ENCODE assay signal across 1 cellular context in the genomic region with DNA sequence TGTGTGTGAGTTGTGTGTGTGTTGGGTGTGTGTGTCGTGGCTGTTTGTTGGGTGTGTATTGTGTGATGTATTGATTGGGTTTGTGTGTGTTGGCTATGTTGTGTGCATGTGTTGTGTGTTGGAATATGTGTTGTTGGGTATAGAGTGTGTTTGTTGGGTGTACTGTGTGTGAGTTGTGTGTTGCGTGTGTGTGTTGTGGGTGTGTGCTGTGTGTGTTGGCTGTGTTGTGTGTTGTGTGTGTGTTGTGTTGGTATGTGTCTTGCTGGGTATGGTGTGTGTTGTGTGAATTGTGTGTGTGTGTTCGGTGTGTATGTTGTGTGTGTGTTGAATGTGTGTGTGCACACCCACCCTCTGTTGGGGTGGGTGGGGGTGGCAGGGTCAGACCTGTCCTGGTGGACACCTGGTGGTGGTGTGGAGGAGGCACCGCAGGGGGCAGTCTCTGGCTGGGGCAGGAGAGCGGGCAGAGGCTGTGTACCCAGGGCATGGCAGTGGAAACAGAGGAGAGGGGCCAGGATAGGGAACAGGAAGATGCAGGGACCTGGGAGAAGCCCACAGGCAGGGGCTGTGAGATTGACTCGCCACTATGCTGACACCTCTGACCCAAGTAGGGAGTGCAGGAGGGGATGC.
A peak's percentile ranks its signal among the peaks of the same experiment; 100 is the strongest.
TF ChIP-seq lines count a peak whose summit lies in the region.

No MANE protein-coding gene starts in this region.

TF ChIP-seq in HEK293, 187 proteins besides CTCF, POLR2A, EP300 and RAD21 (continued from another document and continues in another):
- TF ChIP-seq BCL6B (tag by site-specific recombination; IDR thresholded peaks at IDR 0.05) (0 out of 2 replicates have a peak, but pooled peaks have one; percentile 49), ZNF692 (tag by site-specific recombination; IDR thresholded peaks at IDR 0.05) (no peak), ZNF335 (tag by site-specific recombination; conservative IDR thresholded peaks at IDR 0.05) (no peak), ZNF561 (tag by site-specific recombination; IDR thresholded peaks at IDR 0.05; ENCODE audit: borderline replicate concordance) (no peak), MEIS1 (CRISPR knock-in tag; IDR thresholded peaks at IDR 0.05; ENCODE audit: borderline replicate concordance) (no peak), ZNF211 (tag by site-specific recombination; IDR thresholded peaks at IDR 0.05; ENCODE audit: low read depth) (no peak), ZNF391 (tag by site-specific recombination; IDR thresholded peaks at IDR 0.05; ENCODE audit: borderline replicate concordance, low read depth) (no peak), ZNF121 (tag by site-specific recombination; IDR thresholded peaks at IDR 0.05) (no peak), ZNF184 (tag by site-specific recombination; IDR thresholded peaks at IDR 0.05) (no peak), ZNF214 (tag by site-specific recombination; IDR thresholded peaks at IDR 0.05; ENCODE audit: borderline replicate concordance) (no peak), ZNF132 (tag by site-specific recombination; IDR thresholded peaks at IDR 0.05; ENCODE audit: borderline replicate concordance) (no peak), MYNN (tag by site-specific recombination; IDR thresholded peaks at IDR 0.05; ENCODE audit: borderline replicate concordance) (peak; percentile 42; the same call in 1 of the 2 replicates), ZNF202 (tag by site-specific recombination; IDR thresholded peaks at IDR 0.05; ENCODE audit: borderline replicate concordance) (no peak), SP3 (tag by site-specific recombination; IDR thresholded peaks at IDR 0.05) (no peak), ZNF664 (tag by site-specific recombination; IDR thresholded peaks at IDR 0.05) (no peak), PRDM10 (tag by site-specific recombination; IDR thresholded peaks at IDR 0.05) (no peak), HOXD13 (CRISPR knock-in tag; IDR thresholded peaks at IDR 0.05; ENCODE audit: borderline replicate concordance) (no peak), TCF7L2 (IDR thresholded peaks at IDR 0.05; ENCODE audit: borderline replicate concordance, low read depth, low read length) (no peak), SETDB1 (IDR thresholded peaks at IDR 0.05; ENCODE audit: insufficient read length, low read length) (no peak), ZNF16 (tag by site-specific recombination; IDR thresholded peaks at IDR 0.05; ENCODE audit: low read depth) (no peak), OVOL3 (tag by site-specific recombination; IDR thresholded peaks at IDR 0.05) (no peak), ZNF837 (tag by site-specific recombination; IDR thresholded peaks at IDR 0.05) (no peak), ZBTB7A (tag by site-specific recombination; IDR thresholded peaks at IDR 0.05; ENCODE audit: low read depth) (0 out of 2 replicates have a peak, but pooled peaks have one; percentile 81), ZNF302 (tag by site-specific recombination; IDR thresholded peaks at IDR 0.05; ENCODE audit: low read depth) (no peak), ZNF768 (tag by site-specific recombination; IDR thresholded peaks at IDR 0.05) (no peak), ZNF112 (tag by site-specific recombination; IDR thresholded peaks at IDR 0.05) (no peak; the same call in 1 of the 2 replicates), ZNF747 (tag by site-specific recombination; IDR thresholded peaks at IDR 0.05) (no peak), YY1 (tag by site-specific recombination; IDR thresholded peaks at IDR 0.05) (no peak), ZNF394 (tag by site-specific recombination; IDR thresholded peaks at IDR 0.05; ENCODE audit: borderline replicate concordance) (no peak), ZNF48 (tag by site-specific recombination; IDR thresholded peaks at IDR 0.05) (no peak), ZNF133 (tag by site-specific recombination; IDR thresholded peaks at IDR 0.05) (no peak), ZNF423 (tag by site-specific recombination; IDR thresholded peaks at IDR 0.05) (no peak; the same call in 1 of the 2 replicates), ZBTB48 (tag by site-specific recombination; IDR thresholded peaks at IDR 0.05) (no peak)
- TF ChIP-seq, protein P1, sequence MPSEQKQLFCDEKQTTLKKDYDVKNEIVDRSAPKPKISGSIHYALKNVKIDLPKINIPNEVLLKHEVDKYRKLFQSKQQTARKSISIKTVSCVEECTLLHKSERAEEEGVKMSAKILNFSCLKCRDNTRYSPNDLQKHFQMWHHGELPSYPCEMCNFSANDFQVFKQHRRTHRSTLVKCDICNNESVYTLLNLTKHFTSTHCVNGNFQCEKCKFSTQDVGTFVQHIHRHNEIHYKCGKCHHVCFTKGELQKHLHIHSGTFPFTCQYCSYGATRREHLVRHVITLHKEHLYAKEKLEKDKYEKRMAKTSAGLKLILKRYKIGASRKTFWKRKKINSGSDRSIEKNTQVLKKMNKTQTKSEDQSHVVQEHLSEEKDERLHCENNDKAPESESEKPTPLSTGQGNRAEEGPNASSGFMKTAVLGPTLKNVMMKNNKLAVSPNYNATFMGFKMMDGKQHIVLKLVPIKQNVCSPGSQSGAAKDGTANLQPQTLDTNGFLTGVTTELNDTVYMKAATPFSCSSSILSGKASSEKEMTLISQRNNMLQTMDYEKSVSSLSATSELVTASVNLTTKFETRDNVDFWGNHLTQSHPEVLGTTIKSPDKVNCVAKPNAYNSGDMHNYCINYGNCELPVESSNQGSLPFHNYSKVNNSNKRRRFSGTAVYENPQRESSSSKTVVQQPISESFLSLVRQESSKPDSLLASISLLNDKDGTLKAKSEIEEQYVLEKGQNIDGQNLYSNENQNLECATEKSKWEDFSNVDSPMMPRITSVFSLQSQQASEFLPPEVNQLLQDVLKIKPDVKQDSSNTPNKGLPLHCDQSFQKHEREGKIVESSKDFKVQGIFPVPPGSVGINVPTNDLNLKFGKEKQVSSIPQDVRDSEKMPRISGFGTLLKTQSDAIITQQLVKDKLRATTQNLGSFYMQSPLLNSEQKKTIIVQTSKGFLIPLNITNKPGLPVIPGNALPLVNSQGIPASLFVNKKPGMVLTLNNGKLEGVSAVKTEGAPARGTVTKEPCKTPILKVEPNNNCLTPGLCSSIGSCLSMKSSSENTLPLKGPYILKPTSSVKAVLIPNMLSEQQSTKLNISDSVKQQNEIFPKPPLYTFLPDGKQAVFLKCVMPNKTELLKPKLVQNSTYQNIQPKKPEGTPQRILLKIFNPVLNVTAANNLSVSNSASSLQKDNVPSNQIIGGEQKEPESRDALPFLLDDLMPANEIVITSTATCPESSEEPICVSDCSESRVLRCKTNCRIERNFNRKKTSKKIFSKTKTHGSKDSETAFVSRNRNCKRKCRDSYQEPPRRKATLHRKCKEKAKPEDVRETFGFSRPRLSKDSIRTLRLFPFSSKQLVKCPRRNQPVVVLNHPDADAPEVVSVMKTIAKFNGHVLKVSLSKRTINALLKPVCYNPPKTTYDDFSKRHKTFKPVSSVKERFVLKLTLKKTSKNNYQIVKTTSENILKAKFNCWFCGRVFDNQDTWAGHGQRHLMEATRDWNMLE (tag by site-specific recombination; conservative IDR thresholded peaks at IDR 0.05; ENCODE audit: low read depth): no peak
- TF ChIP-seq, protein P2, sequence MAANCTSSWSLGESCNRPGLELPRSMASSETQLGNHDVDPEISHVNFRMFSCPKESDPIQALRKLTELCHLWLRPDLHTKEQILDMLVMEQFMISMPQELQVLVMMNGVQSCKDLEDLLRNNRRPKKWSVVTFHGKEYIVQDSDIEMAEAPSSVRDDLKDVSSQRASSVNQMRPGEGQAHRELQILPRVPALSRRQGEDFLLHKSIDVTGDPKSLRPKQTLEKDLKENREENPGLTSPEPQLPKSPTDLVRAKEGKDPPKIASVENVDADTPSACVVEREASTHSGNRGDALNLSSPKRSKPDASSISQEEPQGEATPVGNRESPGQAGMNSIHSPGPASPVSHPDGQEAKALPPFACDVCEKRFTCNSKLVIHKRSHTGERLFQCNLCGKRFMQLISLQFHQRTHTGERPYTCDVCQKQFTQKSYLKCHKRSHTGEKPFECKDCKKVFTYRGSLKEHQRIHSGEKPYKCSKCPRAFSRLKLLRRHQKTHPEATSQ (tag by site-specific recombination; IDR thresholded peaks at IDR 0.05): no peak
- TF ChIP-seq, protein P3, sequence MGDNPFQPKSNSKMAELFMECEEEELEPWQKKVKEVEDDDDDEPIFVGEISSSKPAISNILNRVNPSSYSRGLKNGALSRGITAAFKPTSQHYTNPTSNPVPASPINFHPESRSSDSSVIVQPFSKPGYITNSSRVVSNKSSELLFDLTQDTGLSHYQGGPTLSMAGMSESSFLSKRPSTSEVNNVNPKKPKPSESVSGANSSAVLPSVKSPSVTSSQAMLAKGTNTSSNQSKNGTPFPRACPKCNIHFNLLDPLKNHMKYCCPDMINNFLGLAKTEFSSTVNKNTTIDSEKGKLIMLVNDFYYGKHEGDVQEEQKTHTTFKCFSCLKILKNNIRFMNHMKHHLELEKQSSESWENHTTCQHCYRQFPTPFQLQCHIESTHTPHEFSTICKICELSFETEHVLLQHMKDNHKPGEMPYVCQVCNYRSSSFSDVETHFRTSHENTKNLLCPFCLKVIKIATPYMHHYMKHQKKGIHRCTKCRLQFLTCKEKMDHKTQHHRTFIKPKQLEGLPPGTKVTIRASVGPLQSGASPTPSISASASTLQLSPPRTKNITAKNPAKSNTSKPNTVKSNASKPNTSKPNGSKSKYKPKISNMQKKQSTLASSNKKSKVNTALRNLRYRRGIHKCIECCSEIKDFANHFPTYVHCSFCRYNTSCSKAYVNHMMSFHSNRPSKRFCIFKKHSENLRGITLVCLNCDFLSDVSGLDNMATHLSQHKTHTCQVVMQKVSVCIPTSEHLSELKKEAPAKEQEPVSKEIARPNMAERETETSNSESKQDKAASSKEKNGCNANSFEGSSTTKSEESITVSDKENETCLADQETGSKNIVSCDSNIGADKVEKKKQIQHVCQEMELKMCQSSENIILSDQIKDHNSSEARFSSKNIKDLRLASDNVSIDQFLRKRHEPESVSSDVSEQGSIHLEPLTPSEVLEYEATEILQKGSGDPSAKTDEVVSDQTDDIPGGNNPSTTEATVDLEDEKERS (tag by site-specific recombination; IDR thresholded peaks at IDR 0.05): no peak
- TF ChIP-seq, protein P4, sequence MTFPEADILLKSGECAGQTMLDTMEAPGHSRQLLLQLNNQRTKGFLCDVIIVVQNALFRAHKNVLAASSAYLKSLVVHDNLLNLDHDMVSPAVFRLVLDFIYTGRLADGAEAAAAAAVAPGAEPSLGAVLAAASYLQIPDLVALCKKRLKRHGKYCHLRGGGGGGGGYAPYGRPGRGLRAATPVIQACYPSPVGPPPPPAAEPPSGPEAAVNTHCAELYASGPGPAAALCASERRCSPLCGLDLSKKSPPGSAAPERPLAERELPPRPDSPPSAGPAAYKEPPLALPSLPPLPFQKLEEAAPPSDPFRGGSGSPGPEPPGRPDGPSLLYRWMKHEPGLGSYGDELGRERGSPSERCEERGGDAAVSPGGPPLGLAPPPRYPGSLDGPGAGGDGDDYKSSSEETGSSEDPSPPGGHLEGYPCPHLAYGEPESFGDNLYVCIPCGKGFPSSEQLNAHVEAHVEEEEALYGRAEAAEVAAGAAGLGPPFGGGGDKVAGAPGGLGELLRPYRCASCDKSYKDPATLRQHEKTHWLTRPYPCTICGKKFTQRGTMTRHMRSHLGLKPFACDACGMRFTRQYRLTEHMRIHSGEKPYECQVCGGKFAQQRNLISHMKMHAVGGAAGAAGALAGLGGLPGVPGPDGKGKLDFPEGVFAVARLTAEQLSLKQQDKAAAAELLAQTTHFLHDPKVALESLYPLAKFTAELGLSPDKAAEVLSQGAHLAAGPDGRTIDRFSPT (tag by site-specific recombination; IDR thresholded peaks at IDR 0.05): peak; percentile 86; the same call in 1 of the 2 replicates
